30 cellular contexts compared by ENCODE assay signal in the genomic region with DNA sequence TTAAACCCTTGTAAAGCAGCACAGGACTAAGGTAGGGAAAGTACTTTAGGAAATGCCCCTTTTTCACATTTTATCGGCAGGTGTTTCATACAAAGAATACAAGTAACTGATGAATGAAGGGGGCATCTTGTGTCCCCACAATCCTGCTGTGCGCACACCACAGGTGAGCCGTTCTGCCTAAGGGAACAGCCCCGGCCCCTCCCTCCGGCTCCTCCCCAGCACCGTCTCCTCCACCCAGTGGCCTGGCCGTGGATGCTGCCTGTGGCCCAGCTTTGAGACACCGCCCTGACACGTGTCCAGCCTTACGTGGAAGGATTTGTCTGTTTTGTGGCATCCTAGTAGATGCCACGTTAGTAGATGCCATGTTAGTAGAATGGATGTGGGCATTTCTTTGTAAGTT.
"Had no signal": no experiment of that assay in that cellular context is flagged by ENCODE, and none has a peak within 500 bp of the region (broad histone marks: within the 10 kb centered on the region; RNA-seq: fewer than 3 reads in every experiment).

No MANE protein-coding gene starts in this region.

- FAIRE-seq: bronchial epithelial cell, colon, TTC549 had no signal

- H3K27ac ChIP-seq: ascending aorta, cardiac muscle cell, coronary artery, VCaP had no signal

- DNase-seq: activated B cell treated with CpG ODN at 0.5 μM for 24 hours; activated CD4-positive, alpha-beta memory T cell treated with anti-CD3 and anti-CD28 coated beads for 36 hours; activated CD4-positive, alpha-beta T cell treated with anti-CD3 and anti-CD28 coated beads for 4 hours; activated CD4-positive, alpha-beta T cell treated with anti-CD3 and anti-CD28 coated beads, Interleukin-2, amount 10 ng/mL, durations not matched to agents 24 days and 14 days; activated CD4-positive, alpha-beta T cell treated with anti-CD3 and anti-CD28 coated beads, Interleukin-2, amount 50 U/mL, for 1 hour; activated CD4-positive, alpha-beta T cell treated with anti-CD3 and anti-CD28 coated beads, Interleukin-2, amount 50 U/mL, for 4 hours; activated CD4-positive, CD25-positive, alpha-beta regulatory T cell treated with anti-CD3 and anti-CD28 coated beads, Interleukin-2, amount 50 U/mL, for 72 hours; activated CD8-positive, alpha-beta memory T cell treated with anti-CD3 and anti-CD28 coated beads, Interleukin-2, amount 50 U/mL, for 4 hours; activated CD8-positive, alpha-beta T cell treated with anti-CD3 and anti-CD28 coated beads for 36 hours; activated effector memory CD4-positive, alpha-beta T cell treated with Interleukin-2 at 50 U/mL for 16 hours; activated gamma-delta T cell; activated naive CD4-positive, alpha-beta T cell treated with anti-CD3 and anti-CD28 coated beads, Interleukin-2, amount 10 ng/mL, durations not matched to agents 7 days and 5 days; activated naive CD4-positive, alpha-beta T cell treated with Interleukin-2 at 50 U/mL for 16 hours; activated naive CD8-positive, alpha-beta T cell treated with anti-CD3 and anti-CD28 coated beads, Interleukin-2, amount 10 ng/mL, durations not matched to agents 7 days and 5 days; activated naive CD8-positive, alpha-beta T cell treated with anti-CD3 and anti-CD28 coated beads, Interleukin-2, amount 50 U/mL, for 24 hours; activated T-cell treated with anti-CD3 and anti-CD28 coated beads for 4 hours; activated T-cell treated with anti-CD3 and anti-CD28 coated beads, Interleukin-2, amount 50 U/mL, for 24 hours; activated T-cell treated with anti-CD3 and anti-CD28 coated beads, Interleukin-2, amount 50 U/mL, for 48 hours; amygdala; anterior cingulate cortex; caudate nucleus; T-helper 2 cell; T-helper 9 cell had no signal

- H3K27me3 ChIP-seq: ascending aorta, cardiac muscle cell had no signal

- H3K9me3 ChIP-seq: ascending aorta had no signal

- ATAC-seq: activated CD8-positive, alpha-beta T cell treated with anti-CD3 and anti-CD28 coated beads for 36 hours; activated naive CD8-positive, alpha-beta T cell treated with anti-CD3 and anti-CD28 coated beads, Interleukin-2, amount 50 U/mL, for 24 hours had no signal

- H3K4me3 ChIP-seq: ascending aorta, cardiac muscle cell, coronary artery had no signal

- H3K4me1 ChIP-seq: ascending aorta had no signal
